In the genomic region with DNA sequence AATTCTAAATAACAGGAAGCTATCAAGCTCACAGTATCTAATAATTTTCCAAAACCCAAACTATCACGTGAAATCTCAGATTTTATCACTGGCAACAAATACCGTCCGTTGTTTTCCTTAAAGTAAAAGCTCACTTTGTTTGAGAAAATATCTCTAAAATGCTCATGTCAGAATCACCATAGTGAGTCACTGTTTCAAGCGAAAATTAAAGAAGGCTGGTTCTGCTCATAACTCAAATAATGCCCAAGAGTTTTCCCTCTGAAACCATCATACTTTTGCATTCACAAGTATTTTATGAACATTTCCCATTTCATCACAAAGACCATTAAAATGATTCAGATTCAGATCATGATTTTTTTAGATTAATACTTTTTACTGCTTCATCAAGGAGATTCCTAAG, we compare ENCODE assay signal across 12 cellular contexts. TPM values are rescaled to one million over a fixed set of nuclear protein-coding genes. Genes with fewer than 3 reads are reported as not detected.
DNase-seq lines count a peak whose midpoint lies in the region; ATAC-seq and TF ChIP-seq lines count a peak whose summit lies in the region.
"Had no signal": no experiment of that assay in that cellular context is flagged by ENCODE, and none has a peak within 500 bp of the region (broad histone marks: within the 10 kb centered on the region; RNA-seq: fewer than 3 reads in every experiment).

No MANE protein-coding gene starts in this region.

- no peak overlapping the region for H2BK120ac ChIP-seq in neuronal stem cell (ENCODE audit: low read depth, low read length)

- DNase-seq in activated naive CD4-positive, alpha-beta T cell treated with anti-CD3 and anti-CD28 coated beads, Interleukin-2, amount 50 U/mL, for 72 hours (ENCODE audit: low spot score in 2 of 2): no peak
- DNase-seq in activated naive CD4-positive, alpha-beta T cell (lab: John Stamatoyannopoulos, UW): no peak
- DNase-seq in endothelial cell (ENCODE audit: low spot score): no peak
- no peak for DNase-seq in stimulated activated naive CD8-positive, alpha-beta T cell treated with anti-CD3 and anti-CD28 coated beads, Interleukin-15, amount 100 ng/mL, for 72 hours
- DNase-seq in neuronal stem cell (ENCODE audit: low spot score): no peak
- no peak for DNase-seq in NCI-H2196 (lab: John Stamatoyannopoulos, UW; ENCODE audit: unreplicated experiment)
- DNase-seq in BE2C: no peak
- DNase-seq: effector CD4-positive, alpha-beta T cell; heart left ventricle; left ventricle myocardium inferior; NCI-H510A had no signal

- H4K91ac ChIP-seq in neuronal stem cell (ENCODE audit: low read depth, low read length, poor library complexity): no peak overlapping the region

- no peak overlapping the region for H3K9ac ChIP-seq in neuronal stem cell (ENCODE audit: low read depth, low read length, poor library complexity)

- H3K9me3 ChIP-seq in neuronal stem cell (replicated peaks in 1 of 2; ENCODE audit: control insufficient read depth in 2 of 2, insufficient read depth in 1 of 2, low read depth in 1 of 2, low read length in 2 of 2) (peaks cover 0 to 14% of the 10 kb centered on the region in 2 donors), BE2C (no peaks in the 10 kb centered on the region)
- H3K9me3 ChIP-seq: heart left ventricle, left ventricle myocardium inferior had no signal

- peaks cover 0 to 56% of the 10 kb centered on the region in 2 donors for H3K36me3 ChIP-seq in neuronal stem cell (replicated peaks in 1 of 2; ENCODE audit: control insufficient read depth in 2 of 2, insufficient read depth in 2 of 2, low read length in 2 of 2)
- peaks cover 6% of the 10 kb centered on the region; the same call in 1 of the 2 replicates for H3K36me3 ChIP-seq in BE2C
- H3K36me3 ChIP-seq: heart left ventricle, left ventricle myocardium inferior had no signal

- H3K4me3 Mint-ChIP-seq in endothelial cell (ENCODE audit: unreplicated experiment): no peak overlapping the region
- H3K4me3 Mint-ChIP-seq in stimulated activated naive CD8-positive, alpha-beta T cell treated with anti-CD3 and anti-CD28 coated beads, Interleukin-15, amount 100 ng/mL, for 72 hours: peak overlapping the region; percentile 31 to 61

- peaks cover 0 to 9% of the 10 kb centered on the region in 2 donors for H3K36me3 Mint-ChIP-seq in activated naive CD4-positive, alpha-beta T cell treated with anti-CD3 and anti-CD28 coated beads, Interleukin-2, amount 50 U/mL, for 72 hours
- no peaks in the 10 kb centered on the region for H3K36me3 Mint-ChIP-seq in endothelial cell (ENCODE audit: low read depth, unreplicated experiment)

- H3K4me3 ChIP-seq in neuronal stem cell (ENCODE audit: low read length in 2 of 2) (no peak overlapping the region), BE2C (ENCODE audit: low read depth, low read length) (no peak overlapping the region)
- H3K4me3 ChIP-seq: heart left ventricle, left ventricle myocardium inferior had no signal

- no peak overlapping the region for H3K14ac ChIP-seq in neuronal stem cell (ENCODE audit: low read length)

- H3K4me1 ChIP-seq in neuronal stem cell (ENCODE audit: control insufficient read depth in 2 of 2, insufficient read depth in 1 of 2, low read depth in 1 of 2, low read length in 2 of 2) (peaks cover 0 to 3% of the 10 kb centered on the region in 2 donors), BE2C (peaks cover 23% of the 10 kb centered on the region)

- no peaks in the 10 kb centered on the region for H3K27me3 Mint-ChIP-seq in endothelial cell (ENCODE audit: unreplicated experiment)
- no peaks in the 10 kb centered on the region for H3K27me3 Mint-ChIP-seq in stimulated activated naive CD8-positive, alpha-beta T cell treated with anti-CD3 and anti-CD28 coated beads, Interleukin-15, amount 100 ng/mL, for 72 hours

- no peaks in the 10 kb centered on the region for H3K9me3 Mint-ChIP-seq in activated naive CD4-positive, alpha-beta T cell treated with anti-CD3 and anti-CD28 coated beads, Interleukin-2, amount 50 U/mL, for 72 hours
- no peaks in the 10 kb centered on the region for H3K9me3 Mint-ChIP-seq in endothelial cell (ENCODE audit: unreplicated experiment)
- H3K9me3 Mint-ChIP-seq in stimulated activated naive CD8-positive, alpha-beta T cell treated with anti-CD3 and anti-CD28 coated beads, Interleukin-15, amount 100 ng/mL, for 72 hours: no peaks in the 10 kb centered on the region

- H2AFZ ChIP-seq in neuronal stem cell (ENCODE audit: low read length): no peak overlapping the region

- H3K79me1 ChIP-seq in neuronal stem cell (ENCODE audit: low read depth, low read length): peaks cover 4% of the 10 kb centered on the region

- no peak overlapping the region for H2AK5ac ChIP-seq in neuronal stem cell (ENCODE audit: low read depth, low read length)

- H3K18ac ChIP-seq in neuronal stem cell (ENCODE audit: low read length): no peak overlapping the region

- H4K8ac ChIP-seq in neuronal stem cell (ENCODE audit: low read depth, low read length): no peak overlapping the region

- H3K27me3 ChIP-seq in neuronal stem cell (ENCODE audit: control insufficient read depth in 3 of 3, insufficient read depth in 3 of 3, low read depth in 1 of 3, low read length in 3 of 3) (no peaks in the 10 kb centered on the region), BE2C (no peaks in the 10 kb centered on the region)
- H3K27me3 ChIP-seq: heart left ventricle had no signal

- no peak overlapping the region for H2BK15ac ChIP-seq in neuronal stem cell (ENCODE audit: low read length)

- no peak overlapping the region for H3K4ac ChIP-seq in neuronal stem cell (ENCODE audit: low read length)

- no peak overlapping the region for H3K27ac Mint-ChIP-seq in activated naive CD4-positive, alpha-beta T cell treated with anti-CD3 and anti-CD28 coated beads, Interleukin-2, amount 50 U/mL, for 72 hours
- peak overlapping the region; percentile 24 for H3K27ac Mint-ChIP-seq in endothelial cell (ENCODE audit: unreplicated experiment)
- peak overlapping the region in 1 of 2 donors; percentile 72 for H3K27ac Mint-ChIP-seq in stimulated activated naive CD8-positive, alpha-beta T cell treated with anti-CD3 and anti-CD28 coated beads, Interleukin-15, amount 100 ng/mL, for 72 hours

- ATAC-seq in activated naive CD4-positive, alpha-beta T cell treated with anti-CD3 and anti-CD28 coated beads, Interleukin-2, amount 50 U/mL, for 72 hours: peak; percentile 18 to 23
- peak; percentile 64 for ATAC-seq in SK-N-SH treated with all-trans-retinoic acid at 6 μM for 48 hours
- no peak for ATAC-seq in stimulated activated naive CD8-positive, alpha-beta T cell treated with anti-CD3 and anti-CD28 coated beads, Interleukin-15, amount 100 ng/mL, for 72 hours
- ATAC-seq: heart left ventricle had no signal

- no peak overlapping the region for H3K27ac ChIP-seq in neuronal stem cell (replicated peaks; ENCODE audit: low read length)
- H3K27ac ChIP-seq: left ventricle myocardium inferior had no signal

- no peak overlapping the region for H3K23ac ChIP-seq in neuronal stem cell (ENCODE audit: low read depth, low read length, poor library complexity)

- WGBS in neuronal stem cell (ENCODE audit: extremely low coverage in 2 of 2, insufficient read length in 2 of 2, insufficient replicate concordance in 1 of 2), 2 donors: no CpG with 5 or more reads among the region's 4 CpGs

- H2BK12ac ChIP-seq in neuronal stem cell (ENCODE audit: low read length): no peak overlapping the region

- no peak overlapping the region for H2BK5ac ChIP-seq in neuronal stem cell (ENCODE audit: low read length)

- H3K4me2 ChIP-seq in neuronal stem cell (ENCODE audit: insufficient read depth, low read length, poor library complexity, severe bottlenecking): no peak overlapping the region

- peaks cover 17% of the 10 kb centered on the region for H3K4me1 Mint-ChIP-seq in endothelial cell (ENCODE audit: unreplicated experiment)
- peaks cover 81% of the 10 kb centered on the region for H3K4me1 Mint-ChIP-seq in stimulated activated naive CD8-positive, alpha-beta T cell treated with anti-CD3 and anti-CD28 coated beads, Interleukin-15, amount 100 ng/mL, for 72 hours

- no peak for TF ChIP-seq CTCF in endothelial cell (IDR thresholded peaks at IDR 0.05; ENCODE audit: unreplicated experiment)
- no peak for TF ChIP-seq CTCF in BE2C (IDR thresholded peaks at IDR 0.05; ENCODE audit: low read depth, low read length)

TF ChIP-seq in SK-N-SH treated with all-trans-retinoic acid at 6 μM for 48 hours, 23 proteins besides CTCF, POLR2A, EP300 and RAD21:
- TF ChIP-seq RARB (CRISPR knock-in tag; IDR thresholded peaks at IDR 0.05) (no peak), ISL1 (CRISPR knock-in tag; IDR thresholded peaks at IDR 0.05) (peak; percentile 35)

RNA-seq across cellular contexts. Expression of a gene that starts 50.6 kb away (rescaled TPM):
- 100 to 1,000 TPM; 130 to 184 TPM for total RNA-seq in activated naive CD4-positive, alpha-beta T cell treated with anti-CD3 and anti-CD28 coated beads, Interleukin-2, amount 50 U/mL, for 72 hours
- total RNA-seq in endothelial cell (ENCODE audit: unreplicated experiment): 156 TPM
- polyA plus RNA-seq in neuronal stem cell (2013, experiment 1 of 2): 54.4 TPM
- polyA plus RNA-seq in neuronal stem cell (2013, experiment 2 of 2): 59.6 TPM
- polyA plus RNA-seq in BE2C (2012; ENCODE audit: insufficient read depth, insufficient read length, low read depth): 44.7 TPM
